Comparison of ENCODE assay signal across 9 cellular contexts in the genomic region with DNA sequence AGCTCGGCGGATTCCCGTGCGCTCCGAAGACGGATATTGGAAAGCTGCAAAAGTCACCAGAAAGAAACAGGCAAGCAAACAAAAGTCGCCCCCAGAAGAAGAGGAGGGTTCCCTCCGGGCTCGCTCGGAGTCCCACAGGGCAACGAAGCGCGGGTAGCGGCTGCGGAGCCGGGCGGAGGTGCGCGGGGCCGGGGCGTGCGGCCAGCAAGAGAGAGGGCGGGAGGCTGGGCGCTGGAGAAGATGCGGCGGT. TPM values are rescaled to one million over a fixed set of nuclear protein-coding genes. Genes with fewer than 3 reads are reported as not detected.
DNase-seq lines count a peak whose midpoint lies in the region; FAIRE-seq and TF ChIP-seq lines count a peak whose summit lies in the region.
"Had no signal": no experiment of that assay in that cellular context is flagged by ENCODE, and none has a peak within 500 bp of the region (broad histone marks: within the 10 kb centered on the region; RNA-seq: fewer than 3 reads in every experiment).

A gene (minus strand): TSS at position 247 of the 250 bp plus-strand sequence. CDS start 642 bp downstream, outside the sequence.

- no peak for FAIRE-seq in frontal cortex (lab: Jason Lieb, UNC)

- H3K27me3 ChIP-seq in ovary = no peaks in the 10 kb centered on the region

- no peak for TF ChIP-seq EP300 in ovary (IDR thresholded peaks at IDR 0.05)

- TF ChIP-seq CTCF in AG09309 (IDR thresholded peaks at IDR 0.05; ENCODE audit: control insufficient read depth, insufficient read depth, low read depth, low read length, missing control alignments) (no peak), fibroblast of the aortic adventitia (IDR thresholded peaks at IDR 0.05; ENCODE audit: insufficient read depth, low read length) (no peak), ovary (IDR thresholded peaks at IDR 0.05) (no peak)

- WGBS in ovary, 3 donors = 1% methylated on average over 26 of the region's 26 CpGs

- no peak for TF ChIP-seq POLR2A in ovary (IDR thresholded peaks at IDR 0.05)

- H3K36me3 ChIP-seq in ovary = no peaks in the 10 kb centered on the region

- intact Hi-C loops in ovary (cut with DNase I) = no loop called here

- H3K4me1 ChIP-seq in ovary (ENCODE audit: insufficient read depth) = no peaks in the 10 kb centered on the region

- peak within 1 kb of the TSS; percentile 98 for H3K4me3 ChIP-seq in AG09309 (ENCODE audit: control insufficient read depth, low read depth, low read length)
- peak within 1 kb of the TSS; percentile 68 for H3K4me3 ChIP-seq in fibroblast of the aortic adventitia (ENCODE audit: low read depth, low read length)
- H3K4me3 ChIP-seq in ovary = peak within 1 kb of the TSS; percentile 51

- DNase-seq in AG09309 (ENCODE audit: low read depth) (no peak), NCI-H460 (ENCODE audit: extremely low read depth, low read depth) (no peak), fibroblast of the aortic adventitia (ENCODE audit: low read depth) (no peak), ovary (no peak), SIG-M5 treated with dmso at 0.1 percent for 504 hours (lab: John Stamatoyannopoulos, UW; ENCODE audit: unreplicated experiment) (no peak), frontal cortex (ENCODE audit: low spot score in 2 of 2) (no peak), T-helper 9 cell (no peak), mucosa of gallbladder (ENCODE audit: low spot score) (no peak)

- no peaks in the 10 kb centered on the region for H3K9me3 ChIP-seq in ovary

- no peak within 1 kb of the TSS for H3K27ac ChIP-seq in ovary

RNA-seq across cellular contexts. Expression of the gene that starts here (rescaled TPM):
- total RNA-seq in NCI-H460 (2014; rRNA removed; shearing (Covaris generic)) = 29.7 and 29.8 TPM in 2 replicates
- polyA plus RNA-seq in NCI-H460 (2014; cell fraction: nucleus; rRNA removed) = 6.5 and 6.9 TPM in 2 replicates
- 19.8 and 45.1 TPM in 2 replicates for total RNA-seq in fibroblast of the aortic adventitia (ENCODE audit: low replicate concordance)
- 1 to 10 TPM in 4 of 7 donors, under 1 TPM in 3; 0.23 to 2.1 (median 1.0) TPM for total RNA-seq in ovary
- 1 to 10 TPM in 1 of 2 donors, under 1 TPM in 1; 0.56 to 3.5 TPM for polyA plus RNA-seq in ovary
- total RNA-seq in frontal cortex = 7.7 TPM
- total RNA-seq in mucosa of gallbladder = 3.5 TPM
- total RNA-seq: activated T-helper 1 cell treated with anti-CD3 and anti-CD28 coated beads, Interleukin-12 subunit alpha, Interleukin-12 subunit beta, Interleukin-2, Interleukin-4 antibody, amounts not matched to agents 30 ng/mL and 10 ng/mL and 1 ng/mL, durations not matched to agents 14 hours and 24 hours and 36 hours had no signal
